In genomic region chr7:32929430-32930161, GRCh38 we compare ENCODE assay signal across 17 cellular contexts. TPM values are rescaled to one million over a fixed set of nuclear protein-coding genes. Genes with fewer than 3 reads are reported as not detected.
A peak's percentile ranks its signal among the peaks of the same experiment; 100 is the strongest.
DNase-seq lines count a peak whose midpoint lies in the region; ATAC-seq and TF ChIP-seq lines count a peak whose summit lies in the region.
"Had no signal": no experiment of that assay in that cellular context is flagged by ENCODE, and none has a peak within 500 bp of the region (broad histone marks: within the 10 kb centered on the region; RNA-seq: fewer than 3 reads in every experiment).

No MANE protein-coding gene starts in this region.

- TF ChIP-seq CTCF in left ventricle myocardium inferior (IDR thresholded peaks at IDR 0.05; ENCODE audit: borderline replicate concordance) (no peak), spleen (IDR thresholded peaks at IDR 0.05 in 8 of 11, conservative IDR thresholded peaks at IDR 0.05 in 3 of 11) (no peak)

- ATAC-seq in Right ventricle myocardium superior (ENCODE audit: poor library complexity) (peak; percentile 29), GM18502 (IDR thresholded peaks at IDR 0.05; ENCODE audit: poor library complexity, unreplicated experiment) (no peak), GM21360 (IDR thresholded peaks at IDR 0.05; ENCODE audit: unreplicated experiment) (no peak)
- ATAC-seq: A549, HepG2 had no signal

- no peak for TF ChIP-seq POLR2A in spleen (IDR thresholded peaks at IDR 0.05)

- peaks cover 4% of the 10 kb centered on the region for H3K4me1 ChIP-seq in left ventricle myocardium inferior
- peaks cover 0 to 14% (median 9%) of the 10 kb centered on the region in 6 donors for H3K4me1 ChIP-seq in spleen
- H3K4me1 ChIP-seq: A549, BLaER1, HAP-1 had no signal

- H3K4me3 ChIP-seq in left ventricle myocardium inferior (no peak overlapping the region), spleen (no peak overlapping the region)
- H3K4me3 ChIP-seq: A549, BLaER1, HAP-1 had no signal

- DNase-seq in Right ventricle myocardium superior (no peak), left ventricle myocardium inferior (no peak), amniotic epithelial cell (ENCODE audit: low read depth) (peak; percentile 61), spleen (peak; percentile 73), NCI-H446 treated with DMSO at 0.1 percent for 48 hours (lab: John Stamatoyannopoulos, UW) (no peak)
- DNase-seq: AML-193; CD4-positive, alpha-beta memory T cell; DMS153; DMS79; GDM1 had no signal

- H3K27me3 ChIP-seq in left ventricle myocardium inferior (ENCODE audit: low read depth) (no peaks in the 10 kb centered on the region), spleen (replicated peaks in 1 of 7) (no peaks in the 10 kb centered on the region)
- H3K27me3 ChIP-seq: BLaER1 had no signal

- 80 to 91% (median 88%) methylated on average over 14 of the region's 14 CpGs for WGBS in spleen, 5 donors

- no peak overlapping the region for H3K27ac ChIP-seq in left ventricle myocardium inferior (replicated peaks)
- H3K27ac ChIP-seq in spleen: no peak overlapping the region
- H3K27ac ChIP-seq: 22Rv1, A549, BLaER1 had no signal

- H3K9me3 ChIP-seq in left ventricle myocardium inferior (replicated peaks) (no peaks in the 10 kb centered on the region), spleen (no peaks in the 10 kb centered on the region)
- H3K9me3 ChIP-seq: A549, BLaER1, HAP-1 had no signal

- intact Hi-C loops in Right ventricle myocardium superior (cut with DNase I) (no loop called here), left ventricle myocardium inferior (cut with micrococcal nuclease) (no loop called here), spleen (cut with DNase I; ENCODE audit: low total_unique reads) (no loop called here)

- H3K36me3 ChIP-seq in left ventricle myocardium inferior (peaks cover 71% of the 10 kb centered on the region), spleen (peaks cover 0 to 74% (median 15%) of the 10 kb centered on the region in 6 donors)

RNA-seq across cellular contexts. Expression of gene FKBP9, which starts 27.6 kb away (rescaled TPM):
- total RNA-seq in Right ventricle myocardium superior (120 TPM), left ventricle myocardium inferior (112 TPM), spleen (10 to 100 TPM; 46.5 to 83.1 (median 59.6) TPM)
- polyA plus RNA-seq in spleen: 10 to 100 TPM in 1 of 3 donors, 1 to 10 TPM in 2; 3.7 to 12.5 (median 5.0) TPM

RNA-seq across cellular contexts. Expression of gene KBTBD2, which starts 38.0 kb away (rescaled TPM):
- total RNA-seq in Right ventricle myocardium superior: 25.1 TPM
- 25.3 TPM for total RNA-seq in left ventricle myocardium inferior
- total RNA-seq in spleen: 10 to 100 TPM; 57.4 to 80.8 (median 61.4) TPM
- polyA plus RNA-seq in spleen: 10 to 100 TPM; 15.6 to 19.1 (median 16.6) TPM

Comparison
In these comparisons a context has a peak if more than half of its experiments do, and no peak if none do; other contexts are left out.
1. DNase-seq: peak in amniotic epithelial cell (single experiment) and spleen (single experiment); none in Right ventricle myocardium superior (single experiment), left ventricle myocardium inferior (single experiment) and NCI-H446 treated with DMSO at 0.1 percent for 48 hours (single experiment).